8 cellular contexts compared by ENCODE assay signal in genomic region chr1:161185282-161185682, GRCh38. TPM values are rescaled to one million over a fixed set of nuclear protein-coding genes. Genes with fewer than 3 reads are reported as not detected.
DNase-seq lines count a peak whose midpoint lies in the region; ATAC-seq and TF ChIP-seq lines count a peak whose summit lies in the region.

No MANE protein-coding gene starts in this region.

- H3K9me3 Mint-ChIP-seq in activated T-helper 1 cell treated with anti-CD3 and anti-CD28 coated beads, Interleukin-12 subunit alpha, Interleukin-12 subunit beta, Interleukin-2, Interleukin-4 antibody, amounts not matched to agents 30 ng/mL and 10 ng/mL and 1 ng/mL, durations not matched to agents 14 hours and 24 hours and 36 hours = no peaks in the 10 kb centered on the region

- TF ChIP-seq POLR2A in spleen (IDR thresholded peaks at IDR 0.05) = no peak

- no peaks in the 10 kb centered on the region for H3K36me3 ChIP-seq in spleen

- H3K9me3 ChIP-seq in spleen = no peaks in the 10 kb centered on the region

- no peak for TF ChIP-seq CTCF in spleen (IDR thresholded peaks at IDR 0.05 in 8 of 11, conservative IDR thresholded peaks at IDR 0.05 in 3 of 11)

- intact Hi-C loops in activated T-helper 1 cell treated with anti-CD3 and anti-CD28 coated beads, Interleukin-12 subunit alpha, Interleukin-12 subunit beta, Interleukin-2, Interleukin-4 antibody, amounts not matched to agents 30 ng/mL and 10 ng/mL and 1 ng/mL, durations not matched to agents 14 hours and 24 hours and 36 hours (cut with micrococcal nuclease) = loop anchor here (1.0 kb wide), 2 partner anchors 8 to 17 kb away; partner anchors contain the start of genes B4GALT3 and NDUFS2
- intact Hi-C loops in spleen (cut with DNase I; ENCODE audit: low total_unique reads) = no loop called here

- H3K27ac Mint-ChIP-seq in activated T-helper 1 cell treated with anti-CD3 and anti-CD28 coated beads, Interleukin-12 subunit alpha, Interleukin-12 subunit beta, Interleukin-2, Interleukin-4 antibody, amounts not matched to agents 30 ng/mL and 10 ng/mL and 1 ng/mL, durations not matched to agents 14 hours and 24 hours and 36 hours = peak overlapping the region; percentile 95

- WGBS in spleen, 5 donors = 0 to 1% (median 0%) methylated on average over 3 of the region's 3 CpGs

- peak; percentile 46 for DNase-seq in NCI-H2196 (lab: John Stamatoyannopoulos, UW; ENCODE audit: unreplicated experiment)
- no peak for DNase-seq in NCI-H2196 treated with DMSO at 0.1 percent for 48 hours (lab: John Stamatoyannopoulos, UW; ENCODE audit: unreplicated experiment)
- DNase-seq in NOMO-1 treated with DMSO at 0.1 percent for 48 hours (lab: John Stamatoyannopoulos, UW; ENCODE audit: unreplicated experiment) = peak; percentile 98
- peak; percentile 74 for DNase-seq in activated T-helper 1 cell treated with anti-CD3 and anti-CD28 coated beads, Interleukin-12 subunit alpha, Interleukin-12 subunit beta, Interleukin-2, Interleukin-4 antibody, amounts not matched to agents 30 ng/mL and 10 ng/mL and 1 ng/mL, durations not matched to agents 14 hours and 24 hours and 36 hours (ENCODE audit: low spot score)
- DNase-seq in globus pallidus (ENCODE audit: low spot score) = peak; percentile 77
- peak; percentile 88 for DNase-seq in spleen
- DNase-seq in NCI-H146 treated with DMSO at 0.1 percent for 48 hours (lab: John Stamatoyannopoulos, UW; ENCODE audit: unreplicated experiment) = no peak

- no peaks in the 10 kb centered on the region for H3K27me3 ChIP-seq in spleen (replicated peaks in 1 of 7)

- H3K4me3 Mint-ChIP-seq in activated T-helper 1 cell treated with anti-CD3 and anti-CD28 coated beads, Interleukin-12 subunit alpha, Interleukin-12 subunit beta, Interleukin-2, Interleukin-4 antibody, amounts not matched to agents 30 ng/mL and 10 ng/mL and 1 ng/mL, durations not matched to agents 14 hours and 24 hours and 36 hours = peak overlapping the region; percentile 53

- H3K27ac ChIP-seq in spleen = peak overlapping the region; percentile 76 to 92 (median 91)

- ATAC-seq in HG03045 (IDR thresholded peaks at IDR 0.05; ENCODE audit: unreplicated experiment) = peak; percentile 73

- H3K4me1 Mint-ChIP-seq in activated T-helper 1 cell treated with anti-CD3 and anti-CD28 coated beads, Interleukin-12 subunit alpha, Interleukin-12 subunit beta, Interleukin-2, Interleukin-4 antibody, amounts not matched to agents 30 ng/mL and 10 ng/mL and 1 ng/mL, durations not matched to agents 14 hours and 24 hours and 36 hours (ENCODE audit: low read depth) = peaks cover 81% of the 10 kb centered on the region

- peak overlapping the region in 3 of 8 donors; percentile 25 to 56 (median 26) for H3K4me3 ChIP-seq in spleen

- H3K4me1 ChIP-seq in spleen = peaks cover 50 to 94% (median 86%) of the 10 kb centered on the region in 6 donors

- H3K27me3 Mint-ChIP-seq in activated T-helper 1 cell treated with anti-CD3 and anti-CD28 coated beads, Interleukin-12 subunit alpha, Interleukin-12 subunit beta, Interleukin-2, Interleukin-4 antibody, amounts not matched to agents 30 ng/mL and 10 ng/mL and 1 ng/mL, durations not matched to agents 14 hours and 24 hours and 36 hours (ENCODE audit: insufficient read depth) = no peaks in the 10 kb centered on the region

- H3K36me3 Mint-ChIP-seq in activated T-helper 1 cell treated with anti-CD3 and anti-CD28 coated beads, Interleukin-12 subunit alpha, Interleukin-12 subunit beta, Interleukin-2, Interleukin-4 antibody, amounts not matched to agents 30 ng/mL and 10 ng/mL and 1 ng/mL, durations not matched to agents 14 hours and 24 hours and 36 hours (ENCODE audit: low read depth) = peaks cover 8% of the 10 kb centered on the region

RNA-seq across cellular contexts. Expression of gene B4GALT3, which starts 8.0 kb away (rescaled TPM):
- total RNA-seq in activated T-helper 1 cell treated with anti-CD3 and anti-CD28 coated beads, Interleukin-12 subunit alpha, Interleukin-12 subunit beta, Interleukin-2, Interleukin-4 antibody, amounts not matched to agents 30 ng/mL and 10 ng/mL and 1 ng/mL, durations not matched to agents 14 hours and 24 hours and 36 hours = 66.4 and 68.2 TPM in 2 replicates
- total RNA-seq in spleen = 10 to 100 TPM; 29.2 to 52.8 (median 35.6) TPM
- polyA plus RNA-seq in spleen = 10 to 100 TPM; 21.0 to 41.3 (median 31.8) TPM

RNA-seq across cellular contexts. Expression of gene ADAMTS4, which starts 13.6 kb away (rescaled TPM):
- 0.23 and 0.24 TPM in 2 replicates for total RNA-seq in activated T-helper 1 cell treated with anti-CD3 and anti-CD28 coated beads, Interleukin-12 subunit alpha, Interleukin-12 subunit beta, Interleukin-2, Interleukin-4 antibody, amounts not matched to agents 30 ng/mL and 10 ng/mL and 1 ng/mL, durations not matched to agents 14 hours and 24 hours and 36 hours
- total RNA-seq in spleen = 10 to 100 TPM in 4 of 7 donors, 1 to 10 TPM in 3; 1.1 to 37.8 (median 11.0) TPM
- 1 to 10 TPM in 1 of 3 donors, under 1 TPM in 2; 0.26 to 1.2 (median 0.91) TPM for polyA plus RNA-seq in spleen

RNA-seq across cellular contexts. Expression of gene NDUFS2, which starts 16.9 kb away (rescaled TPM):
- total RNA-seq in activated T-helper 1 cell treated with anti-CD3 and anti-CD28 coated beads, Interleukin-12 subunit alpha, Interleukin-12 subunit beta, Interleukin-2, Interleukin-4 antibody, amounts not matched to agents 30 ng/mL and 10 ng/mL and 1 ng/mL, durations not matched to agents 14 hours and 24 hours and 36 hours = 72.9 and 84.1 TPM in 2 replicates
- total RNA-seq in spleen = 100 to 1,000 TPM in 1 of 7 donors, 10 to 100 TPM in 6; 76.5 to 110 (median 88.0) TPM
- 10 to 100 TPM; 27.0 to 44.7 (median 34.1) TPM for polyA plus RNA-seq in spleen

RNA-seq across cellular contexts. Expression of gene PPOX, which starts 19.1 kb away (rescaled TPM):
- 25.1 and 26.0 TPM in 2 replicates for total RNA-seq in activated T-helper 1 cell treated with anti-CD3 and anti-CD28 coated beads, Interleukin-12 subunit alpha, Interleukin-12 subunit beta, Interleukin-2, Interleukin-4 antibody, amounts not matched to agents 30 ng/mL and 10 ng/mL and 1 ng/mL, durations not matched to agents 14 hours and 24 hours and 36 hours
- total RNA-seq in spleen = 10 to 100 TPM; 25.5 to 41.3 (median 35.6) TPM
- polyA plus RNA-seq in spleen = 10 to 100 TPM; 33.5 to 74.7 (median 44.5) TPM

RNA-seq across cellular contexts. Expression of gene USP21, which starts 26.0 kb away (rescaled TPM):
- 32.9 and 38.2 TPM in 2 replicates for total RNA-seq in activated T-helper 1 cell treated with anti-CD3 and anti-CD28 coated beads, Interleukin-12 subunit alpha, Interleukin-12 subunit beta, Interleukin-2, Interleukin-4 antibody, amounts not matched to agents 30 ng/mL and 10 ng/mL and 1 ng/mL, durations not matched to agents 14 hours and 24 hours and 36 hours
- total RNA-seq in spleen = 10 to 100 TPM; 25.3 to 33.0 (median 29.4) TPM
- polyA plus RNA-seq in spleen = 10 to 100 TPM; 17.9 to 26.1 (median 24.4) TPM

Comparison
In these comparisons a context has a peak if more than half of its experiments do, and no peak if none do; other contexts are left out.
1. DNase-seq: peak in NCI-H2196 (single experiment), NOMO-1 treated with DMSO at 0.1 percent for 48 hours (single experiment), activated T-helper 1 cell treated with anti-CD3 and anti-CD28 coated beads, Interleukin-12 subunit alpha, Interleukin-12 subunit beta, Interleukin-2, Interleukin-4 antibody, amounts not matched to agents 30 ng/mL and 10 ng/mL and 1 ng/mL, durations not matched to agents 14 hours and 24 hours and 36 hours (single experiment), globus pallidus (single experiment) and spleen (single experiment); none in NCI-H2196 treated with DMSO at 0.1 percent for 48 hours (single experiment) and NCI-H146 treated with DMSO at 0.1 percent for 48 hours (single experiment).